8 cellular contexts compared by ENCODE assay signal in genomic region chr17:45247429-45248131, GRCh38. TPM values are rescaled to one million over a fixed set of nuclear protein-coding genes. Genes with fewer than 3 reads are reported as not detected.
A peak's percentile ranks its signal among the peaks of the same experiment; 100 is the strongest.
DNase-seq lines count a peak whose midpoint lies in the region; ATAC-seq and TF ChIP-seq lines count a peak whose summit lies in the region.

No MANE protein-coding gene starts in this region.

- CTCF ChIA-PET in BJ (lab: Yijun Ruan, JAX) = interaction anchor here (0.8 to 2.6 kb wide), 20 partner anchors 8 to 148 kb away, joined by 3 to 10 read pairs (median 4); partner anchors contain the start of gene SPATA32
- CTCF ChIA-PET in activated CD8-positive, alpha-beta T cell treated with anti-CD3 and anti-CD28 coated beads, Interleukin-2, amount 10 ng/mL, durations not matched to agents 7 days and 5 days (lab: Charles Lee) = interaction anchor here (0.6 to 5.3 kb wide), 18 partner anchors 10 to 146 kb away, joined by 3 to 67 read pairs (median 6); partner anchors contain the start of gene FMNL1

- peak overlapping the region; percentile 88 for H3K27ac ChIP-seq in effector memory CD4-positive, alpha-beta T cell (ENCODE audit: insufficient read depth, low read length, poor library complexity, severe bottlenecking)

- POLR2A ChIA-PET in BJ (lab: Charles Lee) = interaction anchor here (0.6 kb wide), 1 partner anchor 280 kb away, joined by 6 read pairs; the partner anchor contains the start of gene C1QL1
- POLR2A ChIA-PET in activated CD8-positive, alpha-beta T cell treated with anti-CD3 and anti-CD28 coated beads, Interleukin-2, amount 10 ng/mL, durations not matched to agents 7 days and 5 days (lab: Charles Lee) = interaction anchor here (0.9 to 4.7 kb wide), 14 partner anchors 9 to 141 kb away, joined by 4 to 132 read pairs (median 16); partner anchors contain the start of genes FMNL1, HEXIM1 and MAP3K14

- H3K27me3 Mint-ChIP-seq in activated CD8-positive, alpha-beta T cell treated with anti-CD3 and anti-CD28 coated beads, Interleukin-2, amount 10 ng/mL, durations not matched to agents 7 days and 5 days (ENCODE audit: low read depth) = no peaks in the 10 kb centered on the region

- H3K4me1 ChIP-seq in effector memory CD4-positive, alpha-beta T cell (ENCODE audit: control insufficient read depth, insufficient read depth, low read length, poor library complexity, severe bottlenecking) = peaks cover 44% of the 10 kb centered on the region

- no peaks in the 10 kb centered on the region; the same call in 1 of the 2 replicates for H3K36me3 ChIP-seq in BJ (ENCODE audit: control insufficient read depth, insufficient read depth, low read length)
- H3K36me3 ChIP-seq in effector memory CD4-positive, alpha-beta T cell (ENCODE audit: control insufficient read depth, insufficient read depth, low read length) = peaks cover 52% of the 10 kb centered on the region

- peak overlapping the region; percentile 73 for H3K4me3 ChIP-seq in BJ (ENCODE audit: low read depth, low read length)
- H3K4me3 ChIP-seq in effector memory CD4-positive, alpha-beta T cell (ENCODE audit: insufficient read depth, low read depth, low read length, poor library complexity, severe bottlenecking) = peak overlapping the region; percentile 59

- TF ChIP-seq CTCF in BJ (IDR thresholded peaks at IDR 0.05; ENCODE audit: insufficient read depth, low read depth, low read length) = no peak

- peaks cover 75% of the 10 kb centered on the region for H3K4me1 Mint-ChIP-seq in activated CD8-positive, alpha-beta T cell treated with anti-CD3 and anti-CD28 coated beads, Interleukin-2, amount 10 ng/mL, durations not matched to agents 7 days and 5 days (ENCODE audit: low read depth)

- H3K9me3 Mint-ChIP-seq in activated CD8-positive, alpha-beta T cell treated with anti-CD3 and anti-CD28 coated beads, Interleukin-2, amount 10 ng/mL, durations not matched to agents 7 days and 5 days (ENCODE audit: insufficient read depth) = no peaks in the 10 kb centered on the region

- DNase-seq in BJ (ENCODE audit: low read depth) (no peak), NCI-H774 (lab: John Stamatoyannopoulos, UW) (peak; percentile 99), mesenteric fat pad (ENCODE audit: low spot score) (peak; percentile 96)
- DNase-seq in activated CD8-positive, alpha-beta T cell treated with anti-CD3 and anti-CD28 coated beads, Interleukin-2, amount 10 ng/mL, durations not matched to agents 7 days and 5 days = peak; percentile 99
- DNase-seq in effector memory CD4-positive, alpha-beta T cell = peak; percentile 97
- peak; percentile 87 to 94 for DNase-seq in stimulated activated CD8-positive, alpha-beta memory T cell treated with anti-CD3 and anti-CD28 coated beads, Interleukin-2, amount 100 ng/mL, for 1 hour (ENCODE audit: low read depth in 2 of 2)

- peak overlapping the region; percentile 91 for H3K4me3 Mint-ChIP-seq in activated CD8-positive, alpha-beta T cell treated with anti-CD3 and anti-CD28 coated beads, Interleukin-2, amount 10 ng/mL, durations not matched to agents 7 days and 5 days

- peak; percentile 79 for ATAC-seq in GM19351 (IDR thresholded peaks at IDR 0.05; ENCODE audit: unreplicated experiment)
- ATAC-seq in HG03460 (IDR thresholded peaks at IDR 0.05; ENCODE audit: unreplicated experiment) = peak; percentile 76
- peak; percentile 92 for ATAC-seq in activated CD8-positive, alpha-beta T cell treated with anti-CD3 and anti-CD28 coated beads, Interleukin-2, amount 10 ng/mL, durations not matched to agents 7 days and 5 days

- no peaks in the 10 kb centered on the region for H3K9me3 ChIP-seq in effector memory CD4-positive, alpha-beta T cell (ENCODE audit: control insufficient read depth, low read length)

- H3K36me3 Mint-ChIP-seq in activated CD8-positive, alpha-beta T cell treated with anti-CD3 and anti-CD28 coated beads, Interleukin-2, amount 10 ng/mL, durations not matched to agents 7 days and 5 days (ENCODE audit: low read depth) = peaks cover 72% of the 10 kb centered on the region

- H3K27ac Mint-ChIP-seq in activated CD8-positive, alpha-beta T cell treated with anti-CD3 and anti-CD28 coated beads, Interleukin-2, amount 10 ng/mL, durations not matched to agents 7 days and 5 days = peak overlapping the region; percentile 97

- no peaks in the 10 kb centered on the region for H3K27me3 ChIP-seq in BJ (ENCODE audit: control insufficient read depth, insufficient read depth, low read length)
- no peaks in the 10 kb centered on the region for H3K27me3 ChIP-seq in effector memory CD4-positive, alpha-beta T cell (replicated peaks; ENCODE audit: control insufficient read depth, insufficient read depth, low read length, poor library complexity, severe bottlenecking)

RNA-seq across cellular contexts. Expression of gene SPATA32, which starts 14.3 kb away (rescaled TPM):
- not detected in 2 replicates for polyA plus RNA-seq in BJ (2011; rRNA removed)
- polyA minus RNA-seq in BJ (2011; rRNA and poly(A)+ RNA removed) = not detected in 2 replicates
- under 1 TPM; 0.52 to 0.55 TPM for total RNA-seq in activated CD8-positive, alpha-beta T cell treated with anti-CD3 and anti-CD28 coated beads, Interleukin-2, amount 10 ng/mL, durations not matched to agents 7 days and 5 days
- not detected for total RNA-seq in mesenteric fat pad

RNA-seq across cellular contexts. Expression of gene FMNL1, which starts 25.9 kb away (rescaled TPM):
- 2.0 TPM in 2 replicates for polyA plus RNA-seq in BJ (2011; rRNA removed)
- 3.0 and 5.8 TPM in 2 replicates for polyA minus RNA-seq in BJ (2011; rRNA and poly(A)+ RNA removed)
- 100 to 1,000 TPM; 375 to 395 TPM for total RNA-seq in activated CD8-positive, alpha-beta T cell treated with anti-CD3 and anti-CD28 coated beads, Interleukin-2, amount 10 ng/mL, durations not matched to agents 7 days and 5 days
- 51.2 TPM for total RNA-seq in mesenteric fat pad
